ENCODE assay signal across 25 cellular contexts in the genomic region with DNA sequence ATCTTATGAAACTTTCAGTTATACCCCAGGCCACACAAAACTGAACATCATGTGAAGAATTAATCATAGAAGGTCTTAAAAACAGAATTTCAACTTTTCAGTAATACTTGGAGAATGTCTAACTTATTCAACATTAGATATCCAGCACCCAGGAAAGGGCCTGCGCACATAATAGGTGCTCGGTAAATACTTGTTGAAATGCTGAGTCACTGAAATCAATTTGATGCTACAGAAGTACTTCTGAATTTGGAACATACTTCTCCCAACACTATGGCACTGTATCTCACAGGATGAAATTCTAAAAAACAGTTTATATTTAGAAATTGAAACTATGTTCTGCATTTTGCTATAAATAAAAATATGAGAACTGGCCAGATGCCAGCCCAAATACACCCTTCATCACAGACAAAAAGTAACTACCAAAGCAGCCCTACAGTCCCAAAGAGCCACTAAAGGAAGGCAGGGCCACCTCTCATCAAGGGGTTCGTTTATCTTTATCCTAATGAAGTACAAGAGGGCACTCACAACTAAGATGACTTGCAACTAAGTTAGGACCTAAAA. TPM values are rescaled to one million over a fixed set of nuclear protein-coding genes. Genes with fewer than 3 reads are reported as not detected.
DNase-seq lines count a peak whose midpoint lies in the region; ATAC-seq and TF ChIP-seq lines count a peak whose summit lies in the region.
"Had no signal": no experiment of that assay in that cellular context is flagged by ENCODE, and none has a peak within 500 bp of the region (broad histone marks: within the 10 kb centered on the region; RNA-seq: fewer than 3 reads in every experiment).

No MANE protein-coding gene starts in this region.

- 0 out of 2 replicates have a peak overlapping the region, but pooled peaks have one; percentile 3 for H3K9ac ChIP-seq in KMS-11

- H4K20me1 ChIP-seq in KMS-11 (ENCODE audit: insufficient read depth), result no peaks in the 10 kb centered on the region

- intact Hi-C loops in Right ventricle myocardium superior (cut with DNase I), result no loop called here
- intact Hi-C loops in heart right ventricle (cut with DNase I), result no loop called here
- intact Hi-C loops in activated B cell treated with CpG ODN at 0.5 μM for 24 hours (cut with micrococcal nuclease), result loop anchor here (1.0 kb wide), 1 partner anchor 8 kb away; no protein-coding TSS in a partner anchor

- H3K27ac ChIP-seq in heart right ventricle (peak overlapping the region in 3 of 10 donors; percentile 0 to 39 (median 18)), KMS-11 (peak overlapping the region; percentile 40), thoracic aorta (peak overlapping the region; percentile 0 to 1)
- H3K27ac ChIP-seq: C4-2B, stomach had no signal

- H3K4me2 ChIP-seq in KMS-11, result peak overlapping the region; percentile 82

- H3K9me3 Mint-ChIP-seq in activated B cell treated with CpG ODN at 0.5 μM for 24 hours, result no peaks in the 10 kb centered on the region
- H3K9me3 Mint-ChIP-seq: activated T-cell treated with anti-CD3 and anti-CD28 coated beads, Interleukin-2, amount 50 U/mL, for 4 hours; naive thymus-derived CD4-positive, alpha-beta T cell; T-cell had no signal

- CTCF ChIA-PET in activated B cell treated with CpG ODN at 0.5 μM for 24 hours (lab: Charles Lee) (interaction anchor here (1.4 kb wide), 1 partner anchor 9 kb away, joined by 5 read pairs; no protein-coding TSS in a partner anchor), HEK293T (lab: Yijun Ruan, JAX) (no interaction called here)

- H3K4me3 ChIP-seq in heart right ventricle (no peak overlapping the region), KMS-11 (IDR thresholded peaks at IDR 0.05; ENCODE audit: insufficient read depth, low read depth, low read length) (no peak overlapping the region), thoracic aorta (no peak overlapping the region)
- H3K4me3 ChIP-seq: stomach had no signal

- H3K79me2 ChIP-seq in KMS-11 (ENCODE audit: insufficient read depth, low read depth), result peaks cover 14% of the 10 kb centered on the region; the same call in 1 of the 2 replicates

- peak overlapping the region; percentile 11 for H3K4me3 Mint-ChIP-seq in activated B cell treated with CpG ODN at 0.5 μM for 24 hours
- H3K4me3 Mint-ChIP-seq: activated T-cell treated with anti-CD3 and anti-CD28 coated beads, Interleukin-2, amount 50 U/mL, for 4 hours; naive thymus-derived CD4-positive, alpha-beta T cell; T-cell had no signal

- 70 to 71% methylated on average over 3 of the region's 3 CpGs for WGBS in heart right ventricle, 2 donors

- no peak for TF ChIP-seq CTCF in heart right ventricle (IDR thresholded peaks at IDR 0.05)
- TF ChIP-seq CTCF in KMS-11 (conservative IDR thresholded peaks at IDR 0.05; ENCODE audit: low read depth, low read length), result no peak
- no peak for TF ChIP-seq CTCF in activated B cell treated with CpG ODN at 0.5 μM for 24 hours (IDR thresholded peaks at IDR 0.05)
- no peak for TF ChIP-seq CTCF in thoracic aorta (IDR thresholded peaks at IDR 0.05)

- H3K36me3 ChIP-seq in heart right ventricle, result peaks cover 0 to 52% (median 4%) of the 10 kb centered on the region in 9 donors
- H3K36me3 ChIP-seq in KMS-11 (ENCODE audit: insufficient read depth), result no peaks in the 10 kb centered on the region; the same call in 1 of the 2 replicates
- no peaks in the 10 kb centered on the region for H3K36me3 ChIP-seq in thoracic aorta

- peak overlapping the region; percentile 86 for H3K27ac Mint-ChIP-seq in activated B cell treated with CpG ODN at 0.5 μM for 24 hours
- H3K27ac Mint-ChIP-seq: naive thymus-derived CD4-positive, alpha-beta T cell; T-cell had no signal

- DNase-seq in Right ventricle myocardium superior, result no peak
- DNase-seq in heart right ventricle, result no peak
- no peak for DNase-seq in activated B cell treated with CpG ODN at 0.5 μM for 24 hours
- DNase-seq in thoracic aorta (ENCODE audit: low spot score), result no peak
- no peak for DNase-seq in NCI-H2196 treated with DMSO at 0.1 percent for 48 hours (lab: John Stamatoyannopoulos, UW; ENCODE audit: unreplicated experiment)
- no peak for DNase-seq in inferior parietal cortex (ENCODE audit: extremely low spot score)
- no peak for DNase-seq in HEK293T (ENCODE audit: extremely low spot score)
- DNase-seq: activated naive CD4-positive, alpha-beta T cell; activated T-cell treated with anti-CD3 and anti-CD28 coated beads, Interleukin-2, amount 50 U/mL, for 4 hours; amniotic stem cell; HCEC 1CT; left colon; mesendoderm; naive thymus-derived CD4-positive, alpha-beta T cell; NCI-H146; NCI-H2171 treated with DMSO at 0.1 percent for 48 hours; NCI-H748 treated with DMSO at 0.1 percent for 48 hours; PC-3; SIG-M5; stimulated activated CD4-positive, alpha-beta T cell treated with anti-CD3 and anti-CD28 coated beads, Interleukin-4, amount 100 ng/mL, for 24 hours; stomach; T-cell; trophoblast cell had no signal

- H3K36me3 Mint-ChIP-seq in activated B cell treated with CpG ODN at 0.5 μM for 24 hours (ENCODE audit: low read depth), result peaks cover 53% of the 10 kb centered on the region

- H3K4me1 ChIP-seq in heart right ventricle, result peaks cover 0 to 26% (median 16%) of the 10 kb centered on the region in 9 donors
- peaks cover 92% of the 10 kb centered on the region for H3K4me1 ChIP-seq in KMS-11 (ENCODE audit: low read depth, poor library complexity, severe bottlenecking)
- peaks cover 5 to 50% of the 10 kb centered on the region in 2 donors for H3K4me1 ChIP-seq in thoracic aorta (ENCODE audit: control insufficient read depth in 1 of 2, low read depth in 2 of 2)

- H3K9me3 ChIP-seq in heart right ventricle (no peaks in the 10 kb centered on the region), thoracic aorta (no peaks in the 10 kb centered on the region)
- H3K9me3 ChIP-seq: stomach had no signal

- POLR2A ChIA-PET in activated B cell treated with CpG ODN at 0.5 μM for 24 hours (lab: Charles Lee) (interaction anchor here (0.6 to 2.0 kb wide), 2 partner anchors 14 to 774 kb away, joined by 3 to 14 read pairs; no protein-coding TSS in a partner anchor), HEK293T (lab: Yijun Ruan, JAX) (no interaction called here)

- no peaks in the 10 kb centered on the region for H3K27me3 Mint-ChIP-seq in activated B cell treated with CpG ODN at 0.5 μM for 24 hours
- H3K27me3 Mint-ChIP-seq: naive thymus-derived CD4-positive, alpha-beta T cell; T-cell had no signal

- no peak overlapping the region for H2AFZ ChIP-seq in KMS-11 (ENCODE audit: low read depth)

- H3K4me1 Mint-ChIP-seq in activated B cell treated with CpG ODN at 0.5 μM for 24 hours, result peaks cover 77% of the 10 kb centered on the region

- ATAC-seq in Right ventricle myocardium superior (ENCODE audit: poor library complexity) (peak; percentile 25), heart right ventricle (no peak), activated B cell treated with CpG ODN at 0.5 μM for 24 hours (ENCODE audit: low read depth) (no peak), thoracic aorta (ENCODE audit: insufficient number of reproducible peaks, low FRiP score, low read depth) (no peak)
- ATAC-seq: activated T-cell treated with anti-CD3 and anti-CD28 coated beads, Interleukin-2, amount 50 U/mL, for 4 hours; left colon; naive thymus-derived CD4-positive, alpha-beta T cell; PC-3; T-cell had no signal

- no peaks in the 10 kb centered on the region for H3K27me3 ChIP-seq in heart right ventricle
- no peaks in the 10 kb centered on the region for H3K27me3 ChIP-seq in KMS-11 (ENCODE audit: insufficient read depth, low read depth)
- no peaks in the 10 kb centered on the region for H3K27me3 ChIP-seq in thoracic aorta (replicated peaks; ENCODE audit: insufficient read depth)
- H3K27me3 ChIP-seq: stomach had no signal

TF ChIP-seq in HEK293T, 16 proteins besides CTCF, POLR2A, EP300 and RAD21:
- TF ChIP-seq FOXA1 (IDR thresholded peaks at IDR 0.05) (no peak), TARDBP (IDR thresholded peaks at IDR 0.05) (no peak), ELF4 (IDR thresholded peaks at IDR 0.05) (no peak), FOXK2 (IDR thresholded peaks at IDR 0.05) (no peak), SUZ12 (IDR thresholded peaks at IDR 0.05) (no peak), ZNF384 (IDR thresholded peaks at IDR 0.05) (no peak), LEF1 (IDR thresholded peaks at IDR 0.05; ENCODE audit: borderline replicate concordance) (no peak), NFRKB (IDR thresholded peaks at IDR 0.05) (no peak), BHLHE40 (IDR thresholded peaks at IDR 0.05; ENCODE audit: borderline replicate concordance) (no peak), ARNT (IDR thresholded peaks at IDR 0.05) (no peak), PKNOX1 (IDR thresholded peaks at IDR 0.05) (no peak), FOXM1 (IDR thresholded peaks at IDR 0.05; ENCODE audit: borderline replicate concordance) (no peak), SP1 (IDR thresholded peaks at IDR 0.05) (no peak), CTBP1 (IDR thresholded peaks at IDR 0.05; ENCODE audit: borderline replicate concordance) (no peak), HDGF (IDR thresholded peaks at IDR 0.05; ENCODE audit: borderline replicate concordance) (no peak), L3MBTL2 (conservative IDR thresholded peaks at IDR 0.05) (no peak)

RNA-seq across cellular contexts. Expression of gene MRPS27, which starts 26.5 kb away (rescaled TPM):
- total RNA-seq in Right ventricle myocardium superior, result 69.3 TPM
- 10 to 100 TPM; 55.7 to 91.8 (median 79.2) TPM for total RNA-seq in heart right ventricle
- 10 to 100 TPM; 20.8 to 42.9 TPM for polyA plus RNA-seq in heart right ventricle
- total RNA-seq in activated B cell treated with CpG ODN at 0.5 μM for 24 hours, result 69.2 and 71.6 TPM in 2 replicates
- total RNA-seq in thoracic aorta, result 10 to 100 TPM; 42.9 to 58.8 TPM

RNA-seq across cellular contexts. Expression of gene PTCD2, which starts 26.6 kb away (rescaled TPM):
- total RNA-seq in Right ventricle myocardium superior, result 18.6 TPM
- total RNA-seq in heart right ventricle, result 10 to 100 TPM; 11.3 to 28.9 (median 22.5) TPM
- polyA plus RNA-seq in heart right ventricle, result 1 to 10 TPM; 1.8 to 4.4 TPM
- 6.2 and 8.9 TPM in 2 replicates for total RNA-seq in activated B cell treated with CpG ODN at 0.5 μM for 24 hours
- 1 to 10 TPM; 2.8 to 5.3 TPM for total RNA-seq in thoracic aorta
